ENCODE assay signal across 13 cellular contexts in genomic region chr11:96234866-96235441, GRCh38.
DNase-seq lines count a peak whose midpoint lies in the region; ATAC-seq, FAIRE-seq and TF ChIP-seq lines count a peak whose summit lies in the region.
"Had no signal": no experiment of that assay in that cellular context is flagged by ENCODE, and none has a peak within 500 bp of the region (broad histone marks: within the 10 kb centered on the region; RNA-seq: fewer than 3 reads in every experiment).

No MANE protein-coding gene starts in this region.

- H3K4me3 Mint-ChIP-seq in CD4-positive, CD25-positive, alpha-beta regulatory T cell, result peak overlapping the region in 1 of 4 donors; percentile 42
- peak overlapping the region; percentile 65 for H3K4me3 Mint-ChIP-seq in activated T-helper 2 cell treated with anti-CD3 and anti-CD28 coated beads, Interferon-gamma antibody, Interleukin-2, Interleukin-4, amounts not matched to agents 10 μg/mL and 5 μg/mL and 100 μg/mL, durations not matched to agents 14 hours and 24 hours and 36 hours (ENCODE audit: low read depth)
- H3K4me3 Mint-ChIP-seq: CD14-positive monocyte had no signal

- H3K27ac ChIP-seq in CD4-positive, CD25-positive, alpha-beta regulatory T cell (ENCODE audit: insufficient read depth, low read length, poor library complexity, severe bottlenecking), result no peak overlapping the region
- H3K27ac ChIP-seq in muscle layer of colon (ENCODE audit: low read depth, low read length) (peak overlapping the region; percentile 16), gastrocnemius medialis (no peak overlapping the region)

- no peaks in the 10 kb centered on the region for H3K36me3 ChIP-seq in CD4-positive, CD25-positive, alpha-beta regulatory T cell (ENCODE audit: control insufficient read depth, insufficient read depth, low read length)
- H3K36me3 ChIP-seq in muscle layer of colon (ENCODE audit: insufficient read depth, low read length), result no peaks in the 10 kb centered on the region
- H3K36me3 ChIP-seq in gastrocnemius medialis, result no peaks in the 10 kb centered on the region
- H3K36me3 ChIP-seq: MG63 had no signal

- TF ChIP-seq POLR2A in GM12892 (IDR thresholded peaks at IDR 0.05; ENCODE audit: low read depth, low read length) (no peak), gastrocnemius medialis (IDR thresholded peaks at IDR 0.05) (no peak)

- intact Hi-C loops in activated T-helper 2 cell treated with anti-CD3 and anti-CD28 coated beads, Interferon-gamma antibody, Interleukin-2, Interleukin-4, amounts not matched to agents 10 μg/mL and 5 μg/mL and 100 μg/mL, durations not matched to agents 14 hours and 24 hours and 36 hours (cut with micrococcal nuclease), result loop anchor here (1.0 to 5.0 kb wide), 8 partner anchors 23 to 223 kb away; partner anchors contain the start of gene CCDC82
- intact Hi-C loops in gastrocnemius medialis (cut with DNase I; ENCODE audit: low total_unique reads), result no loop called here

- TF ChIP-seq CTCF in gastrocnemius medialis (IDR thresholded peaks at IDR 0.05 in 4 of 5, conservative IDR thresholded peaks at IDR 0.05 in 1 of 5), result no peak

- H3K4me3 ChIP-seq in CD4-positive, CD25-positive, alpha-beta regulatory T cell (ENCODE audit: low read depth, low read length), result no peak overlapping the region
- H3K4me3 ChIP-seq in muscle layer of colon (ENCODE audit: low read depth in 1 of 2, low read length in 2 of 2) (no peak overlapping the region), gastrocnemius medialis (no peak overlapping the region)
- H3K4me3 ChIP-seq: MG63 had no signal

- peak; percentile 84 for FAIRE-seq in GM12892 (lab: Jason Lieb, UNC)
- FAIRE-seq: kidney had no signal

- peaks cover 31% of the 10 kb centered on the region for H3K4me1 ChIP-seq in CD4-positive, CD25-positive, alpha-beta regulatory T cell (ENCODE audit: control insufficient read depth, insufficient read depth, low read length, poor library complexity, severe bottlenecking)
- peaks cover 38% of the 10 kb centered on the region for H3K4me1 ChIP-seq in muscle layer of colon (ENCODE audit: insufficient read depth, low read length)
- H3K4me1 ChIP-seq in gastrocnemius medialis, result no peaks in the 10 kb centered on the region

- H3K9ac ChIP-seq in muscle layer of colon (ENCODE audit: low read length), result no peak overlapping the region
- H3K9ac ChIP-seq: SK-N-SH had no signal

- H3K27me3 ChIP-seq in CD4-positive, CD25-positive, alpha-beta regulatory T cell (ENCODE audit: control insufficient read depth, insufficient read depth, low read length), result no peaks in the 10 kb centered on the region
- H3K27me3 ChIP-seq in muscle layer of colon (ENCODE audit: control insufficient read depth in 1 of 2, insufficient read depth in 2 of 2, low read length in 2 of 2) (no peaks in the 10 kb centered on the region), gastrocnemius medialis (no peaks in the 10 kb centered on the region)
- H3K27me3 ChIP-seq: MG63 had no signal

- H3K9me3 ChIP-seq in CD4-positive, CD25-positive, alpha-beta regulatory T cell (ENCODE audit: control insufficient read depth in 2 of 2, low read length in 2 of 2), result no peaks in the 10 kb centered on the region
- H3K9me3 ChIP-seq in muscle layer of colon (ENCODE audit: low read length) (no peaks in the 10 kb centered on the region), gastrocnemius medialis (no peaks in the 10 kb centered on the region)
- H3K9me3 ChIP-seq: MG63, SK-N-SH had no signal

- H3K36me3 Mint-ChIP-seq in CD4-positive, CD25-positive, alpha-beta regulatory T cell, result peaks cover 22% of the 10 kb centered on the region
- H3K36me3 Mint-ChIP-seq in activated T-helper 2 cell treated with anti-CD3 and anti-CD28 coated beads, Interferon-gamma antibody, Interleukin-2, Interleukin-4, amounts not matched to agents 10 μg/mL and 5 μg/mL and 100 μg/mL, durations not matched to agents 14 hours and 24 hours and 36 hours (ENCODE audit: low read depth), result peaks cover 19% of the 10 kb centered on the region

- H3K4me1 Mint-ChIP-seq in CD4-positive, CD25-positive, alpha-beta regulatory T cell, result peaks cover 5 to 36% (median 21%) of the 10 kb centered on the region in 4 donors
- peaks cover 40% of the 10 kb centered on the region for H3K4me1 Mint-ChIP-seq in activated T-helper 2 cell treated with anti-CD3 and anti-CD28 coated beads, Interferon-gamma antibody, Interleukin-2, Interleukin-4, amounts not matched to agents 10 μg/mL and 5 μg/mL and 100 μg/mL, durations not matched to agents 14 hours and 24 hours and 36 hours (ENCODE audit: low read depth)

- no peaks in the 10 kb centered on the region for H3K27me3 Mint-ChIP-seq in CD4-positive, CD25-positive, alpha-beta regulatory T cell
- no peaks in the 10 kb centered on the region for H3K27me3 Mint-ChIP-seq in activated T-helper 2 cell treated with anti-CD3 and anti-CD28 coated beads, Interferon-gamma antibody, Interleukin-2, Interleukin-4, amounts not matched to agents 10 μg/mL and 5 μg/mL and 100 μg/mL, durations not matched to agents 14 hours and 24 hours and 36 hours (ENCODE audit: low read depth)

- DNase-seq in CD4-positive, CD25-positive, alpha-beta regulatory T cell, result no peak
- no peak for DNase-seq in GM12892 (ENCODE audit: insufficient read length)
- DNase-seq in activated T-helper 2 cell treated with anti-CD3 and anti-CD28 coated beads, Interferon-gamma antibody, Interleukin-2, Interleukin-4, amounts not matched to agents 10 μg/mL and 5 μg/mL and 100 μg/mL, durations not matched to agents 14 hours and 24 hours and 36 hours (ENCODE audit: low spot score), result no peak
- DNase-seq in gastrocnemius medialis, result no peak
- no peak for DNase-seq in NCI-H146 (lab: John Stamatoyannopoulos, UW)
- DNase-seq: kidney, MG63, retina, SK-N-SH had no signal

- ATAC-seq in CD4-positive, CD25-positive, alpha-beta regulatory T cell (ENCODE audit: low read depth in 2 of 2), result no peak
- ATAC-seq in gastrocnemius medialis, result no peak
- ATAC-seq in HG02759 (IDR thresholded peaks at IDR 0.05; ENCODE audit: unreplicated experiment), result no peak
- ATAC-seq in HG02610 (IDR thresholded peaks at IDR 0.05; ENCODE audit: unreplicated experiment), result no peak

- peak overlapping the region; percentile 51 to 90 (median 72) for H3K27ac Mint-ChIP-seq in CD4-positive, CD25-positive, alpha-beta regulatory T cell
- peak overlapping the region; percentile 89 for H3K27ac Mint-ChIP-seq in activated T-helper 2 cell treated with anti-CD3 and anti-CD28 coated beads, Interferon-gamma antibody, Interleukin-2, Interleukin-4, amounts not matched to agents 10 μg/mL and 5 μg/mL and 100 μg/mL, durations not matched to agents 14 hours and 24 hours and 36 hours

- H3K9me3 Mint-ChIP-seq in CD4-positive, CD25-positive, alpha-beta regulatory T cell, result no peaks in the 10 kb centered on the region
- H3K9me3 Mint-ChIP-seq in activated T-helper 2 cell treated with anti-CD3 and anti-CD28 coated beads, Interferon-gamma antibody, Interleukin-2, Interleukin-4, amounts not matched to agents 10 μg/mL and 5 μg/mL and 100 μg/mL, durations not matched to agents 14 hours and 24 hours and 36 hours, result no peaks in the 10 kb centered on the region
- H3K9me3 Mint-ChIP-seq: CD14-positive monocyte had no signal

- in situ Hi-C loops in gastrocnemius medialis (cut with MboI; ENCODE audit: low sequenced_read_pairs in 4 of 4), result no loop called here
